8 cellular contexts compared by ENCODE assay signal in the genomic region with DNA sequence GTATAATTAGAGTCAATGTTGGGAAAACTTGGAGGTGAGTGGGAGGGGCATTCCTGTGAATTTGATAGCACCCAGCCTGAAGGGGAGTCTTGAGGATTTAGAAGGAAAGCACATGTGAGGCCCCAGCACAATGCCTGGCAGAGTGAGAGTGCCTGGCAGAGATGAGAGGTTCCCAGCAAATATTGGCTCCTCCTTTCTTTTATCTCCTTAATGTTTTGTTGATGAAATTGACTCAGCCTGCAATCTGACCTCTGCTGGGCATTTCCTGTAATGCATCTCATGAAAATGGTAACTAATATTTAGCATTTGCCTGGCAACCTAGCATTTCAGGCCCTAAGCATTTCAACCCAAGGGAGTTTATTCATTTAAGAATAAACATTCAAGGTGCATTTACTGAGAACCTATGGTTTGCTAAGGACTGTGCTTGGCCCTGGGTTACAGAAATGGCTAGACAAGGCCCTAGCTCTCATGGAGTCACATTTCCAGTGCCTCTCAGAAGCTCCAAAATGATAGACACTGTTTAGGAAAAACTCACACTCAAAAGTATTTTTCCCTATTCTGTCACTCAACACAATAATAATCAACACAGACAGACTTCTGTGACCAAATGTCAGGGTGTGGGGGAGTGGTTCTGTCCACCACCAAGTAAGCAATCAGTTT. TPM values are rescaled to one million over a fixed set of nuclear protein-coding genes. Genes with fewer than 3 reads are reported as not detected.
DNase-seq lines count a peak whose midpoint lies in the region; ATAC-seq and TF ChIP-seq lines count a peak whose summit lies in the region.

No MANE protein-coding gene starts in this region.

- no peak for TF ChIP-seq EP300 in ovary (IDR thresholded peaks at IDR 0.05)

- H3K4me3 ChIP-seq in HFF-Myc (replicated peaks; ENCODE audit: low read depth, low read length) (no peak overlapping the region), ovary (no peak overlapping the region)

- no peak overlapping the region for H3K4me3 Mint-ChIP-seq in Calu3 (ENCODE audit: low read depth, unreplicated experiment)
- H3K4me3 Mint-ChIP-seq in activated T-helper 1 cell treated with anti-CD3 and anti-CD28 coated beads, Interleukin-12 subunit alpha, Interleukin-12 subunit beta, Interleukin-2, Interleukin-4 antibody, amounts not matched to agents 30 ng/mL and 10 ng/mL and 1 ng/mL, durations not matched to agents 14 hours and 24 hours and 36 hours: no peak overlapping the region

- no peaks in the 10 kb centered on the region for H3K9me3 Mint-ChIP-seq in Calu3 (ENCODE audit: low read depth, unreplicated experiment)
- H3K9me3 Mint-ChIP-seq in activated T-helper 1 cell treated with anti-CD3 and anti-CD28 coated beads, Interleukin-12 subunit alpha, Interleukin-12 subunit beta, Interleukin-2, Interleukin-4 antibody, amounts not matched to agents 30 ng/mL and 10 ng/mL and 1 ng/mL, durations not matched to agents 14 hours and 24 hours and 36 hours: no peaks in the 10 kb centered on the region

- H3K27ac Mint-ChIP-seq in Calu3 (ENCODE audit: unreplicated experiment): no peak overlapping the region
- no peak overlapping the region for H3K27ac Mint-ChIP-seq in activated T-helper 1 cell treated with anti-CD3 and anti-CD28 coated beads, Interleukin-12 subunit alpha, Interleukin-12 subunit beta, Interleukin-2, Interleukin-4 antibody, amounts not matched to agents 30 ng/mL and 10 ng/mL and 1 ng/mL, durations not matched to agents 14 hours and 24 hours and 36 hours

- no peak for TF ChIP-seq POLR2A in ovary (IDR thresholded peaks at IDR 0.05)

- H3K27me3 Mint-ChIP-seq in Calu3 (ENCODE audit: unreplicated experiment): no peaks in the 10 kb centered on the region
- no peaks in the 10 kb centered on the region for H3K27me3 Mint-ChIP-seq in activated T-helper 1 cell treated with anti-CD3 and anti-CD28 coated beads, Interleukin-12 subunit alpha, Interleukin-12 subunit beta, Interleukin-2, Interleukin-4 antibody, amounts not matched to agents 30 ng/mL and 10 ng/mL and 1 ng/mL, durations not matched to agents 14 hours and 24 hours and 36 hours (ENCODE audit: insufficient read depth)

- H3K36me3 ChIP-seq in ovary: no peaks in the 10 kb centered on the region

- H3K4me1 Mint-ChIP-seq in Calu3 (ENCODE audit: low read depth, unreplicated experiment): no peaks in the 10 kb centered on the region
- peaks cover 12% of the 10 kb centered on the region for H3K4me1 Mint-ChIP-seq in activated T-helper 1 cell treated with anti-CD3 and anti-CD28 coated beads, Interleukin-12 subunit alpha, Interleukin-12 subunit beta, Interleukin-2, Interleukin-4 antibody, amounts not matched to agents 30 ng/mL and 10 ng/mL and 1 ng/mL, durations not matched to agents 14 hours and 24 hours and 36 hours (ENCODE audit: low read depth)

- DNase-seq in Calu3 (peak; percentile 49), HFF-Myc (ENCODE audit: extremely low read depth, low read depth) (peak; percentile 54), NOMO-1 treated with DMSO at 0.1 percent for 48 hours (lab: John Stamatoyannopoulos, UW; ENCODE audit: unreplicated experiment) (peak; percentile 62), foreskin keratinocyte (peak in 1 of 2 donors; percentile 43), ovary (peak; percentile 48 to 65 (median 51))
- DNase-seq in activated T-helper 1 cell treated with anti-CD3 and anti-CD28 coated beads, Interleukin-12 subunit alpha, Interleukin-12 subunit beta, Interleukin-2, Interleukin-4 antibody, amounts not matched to agents 30 ng/mL and 10 ng/mL and 1 ng/mL, durations not matched to agents 14 hours and 24 hours and 36 hours (ENCODE audit: low spot score): peak; percentile 42

- TF ChIP-seq CTCF in Calu3 (IDR thresholded peaks at IDR 0.05; ENCODE audit: unreplicated experiment) (peak; percentile 37), HFF-Myc (IDR thresholded peaks at IDR 0.05; ENCODE audit: low read depth, low read length, missing control alignments) (peak; percentile 74), foreskin keratinocyte (conservative IDR thresholded peaks at IDR 0.05) (peak; percentile 89), ovary (IDR thresholded peaks at IDR 0.05) (peak; percentile 48 to 88 (median 84))

- H3K36me3 Mint-ChIP-seq in Calu3 (ENCODE audit: insufficient read depth, unreplicated experiment): no peaks in the 10 kb centered on the region
- H3K36me3 Mint-ChIP-seq in activated T-helper 1 cell treated with anti-CD3 and anti-CD28 coated beads, Interleukin-12 subunit alpha, Interleukin-12 subunit beta, Interleukin-2, Interleukin-4 antibody, amounts not matched to agents 30 ng/mL and 10 ng/mL and 1 ng/mL, durations not matched to agents 14 hours and 24 hours and 36 hours (ENCODE audit: low read depth): peaks cover 31% of the 10 kb centered on the region

- ATAC-seq in foreskin keratinocyte (peak; percentile 67), GM21528 (IDR thresholded peaks at IDR 0.05; ENCODE audit: low FRiP score, unreplicated experiment) (no peak), HG03196 (IDR thresholded peaks at IDR 0.05; ENCODE audit: unreplicated experiment) (no peak)

- CTCF ChIA-PET in Calu3 (lab: Charles Lee): interaction anchor here (0.9 kb wide), 1 partner anchor 227 kb away, joined by 3 read pairs; no protein-coding TSS in a partner anchor

- BruUV-seq in Calu3 (replicated peaks; lab: Mats Ljungman, UMichigan): no TSS peak

- H3K27ac ChIP-seq in foreskin keratinocyte (no peak overlapping the region), ovary (no peak overlapping the region)

- H3K9me3 ChIP-seq in ovary: no peaks in the 10 kb centered on the region

- H3K27me3 ChIP-seq in foreskin keratinocyte (no peaks in the 10 kb centered on the region), ovary (no peaks in the 10 kb centered on the region)

- intact Hi-C loops in Calu3 (cut with micrococcal nuclease; ENCODE audit: unreplicated experiment): loop anchor here (1.0 to 2.0 kb wide), 2 partner anchors 81 to 228 kb away; no protein-coding TSS in a partner anchor
- intact Hi-C loops in activated T-helper 1 cell treated with anti-CD3 and anti-CD28 coated beads, Interleukin-12 subunit alpha, Interleukin-12 subunit beta, Interleukin-2, Interleukin-4 antibody, amounts not matched to agents 30 ng/mL and 10 ng/mL and 1 ng/mL, durations not matched to agents 14 hours and 24 hours and 36 hours (cut with micrococcal nuclease): loop anchor here (1.0 to 2.0 kb wide), 7 partner anchors 60 to 227 kb away; no protein-coding TSS in a partner anchor
- intact Hi-C loops in ovary (cut with DNase I): loop anchor here (2.0 to 10.0 kb wide), 6 partner anchors 80 to 230 kb away; a partner anchor contains a TSS

- H3K4me1 ChIP-seq in foreskin keratinocyte: no peaks in the 10 kb centered on the region
- peaks cover 2% of the 10 kb centered on the region for H3K4me1 ChIP-seq in ovary (ENCODE audit: insufficient read depth)

RNA-seq across cellular contexts. Expression of a gene that starts 19.0 kb away (rescaled TPM):
- total RNA-seq in Calu3 (2022): 45.4 and 47.6 TPM in 2 replicates
- total RNA-seq in activated T-helper 1 cell treated with anti-CD3 and anti-CD28 coated beads, Interleukin-12 subunit alpha, Interleukin-12 subunit beta, Interleukin-2, Interleukin-4 antibody, amounts not matched to agents 30 ng/mL and 10 ng/mL and 1 ng/mL, durations not matched to agents 14 hours and 24 hours and 36 hours: 62.0 and 68.1 TPM in 2 replicates
- total RNA-seq in foreskin keratinocyte: 69.0 and 72.7 TPM in 2 replicates
- polyA plus RNA-seq in foreskin keratinocyte: 66.1 and 68.4 TPM in 2 replicates
- 10 to 100 TPM; 24.4 to 56.6 (median 36.3) TPM for total RNA-seq in ovary
- polyA plus RNA-seq in ovary: 10 to 100 TPM; 43.4 to 98.4 TPM

Comparison
In these comparisons a context has a peak if more than half of its experiments do, and no peak if none do; other contexts are left out.
1. CTCF ChIP-seq: peak in every context shown above with its lines; median percentile 89 in foreskin keratinocyte; 84 in ovary; 74 in HFF-Myc; 37 in Calu3.